ENCODE assay signal across 9 cellular contexts in the genomic region with DNA sequence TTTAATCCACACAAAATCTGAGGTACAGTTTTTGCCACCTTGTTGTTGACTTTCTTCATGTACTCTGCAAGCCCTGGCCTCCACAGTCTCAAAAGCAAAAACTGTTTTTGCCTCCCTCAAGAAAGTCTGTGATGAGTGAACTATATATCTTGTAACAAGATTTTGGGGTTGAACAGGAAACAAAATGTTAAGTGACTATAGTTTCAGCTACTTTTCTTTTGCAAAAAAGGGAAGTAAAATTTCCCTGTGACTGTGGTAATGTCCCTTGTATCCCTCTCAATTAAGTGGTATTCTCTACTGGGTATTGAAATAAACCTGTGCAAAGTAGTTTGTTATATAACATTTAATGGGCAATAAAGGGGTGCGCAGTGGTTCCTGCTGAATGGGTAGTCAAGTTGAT.
DNase-seq lines count a peak whose midpoint lies in the region; ATAC-seq and TF ChIP-seq lines count a peak whose summit lies in the region.
"Had no signal": no experiment of that assay in that cellular context is flagged by ENCODE, and none has a peak within 500 bp of the region (broad histone marks: within the 10 kb centered on the region; RNA-seq: fewer than 3 reads in every experiment).

No MANE protein-coding gene starts in this region.

- no peaks in the 10 kb centered on the region for H3K9me3 Mint-ChIP-seq in central memory CD8-positive, alpha-beta T cell

- peak; percentile 64 for ATAC-seq in GM21529 (IDR thresholded peaks at IDR 0.05; ENCODE audit: unreplicated experiment)
- ATAC-seq in HG03565 (IDR thresholded peaks at IDR 0.05; ENCODE audit: unreplicated experiment): peak; percentile 58
- no peak for ATAC-seq in central memory CD8-positive, alpha-beta T cell (replicated peaks; ENCODE audit: extremely low read depth, poor library complexity, severe bottlenecking)

- in situ Hi-C loops in GM13976 (cut with MboI; ENCODE audit: low sequenced_read_pairs, unreplicated experiment): no loop called here

- H3K36me3 Mint-ChIP-seq in central memory CD8-positive, alpha-beta T cell (ENCODE audit: insufficient read depth): peaks cover 7% of the 10 kb centered on the region

- peak overlapping the region; percentile 27 for H3K4me3 Mint-ChIP-seq in central memory CD8-positive, alpha-beta T cell

- H3K27ac Mint-ChIP-seq in central memory CD8-positive, alpha-beta T cell (ENCODE audit: low read depth): peak overlapping the region; percentile 85

- H3K27me3 Mint-ChIP-seq in central memory CD8-positive, alpha-beta T cell: no peaks in the 10 kb centered on the region

- DNase-seq in GM13976 (ENCODE audit: low spot score): peak; percentile 31
- no peak for DNase-seq in central memory CD8-positive, alpha-beta T cell (ENCODE audit: low spot score in 2 of 2)
- no peak for DNase-seq in NCI-H2171 (lab: John Stamatoyannopoulos, UW)
- no peak for DNase-seq in NCI-H2196 treated with DMSO at 0.1 percent for 48 hours (lab: John Stamatoyannopoulos, UW; ENCODE audit: unreplicated experiment)
- DNase-seq in activated CD4-positive, alpha-beta T cell treated with anti-CD3 and anti-CD28 coated beads, Interleukin-2, amount 50 U/mL, for 1 hour: no peak
- DNase-seq in NCI-H128 (lab: John Stamatoyannopoulos, UW; ENCODE audit: unreplicated experiment): no peak
- DNase-seq: pancreas had no signal

- peaks cover 72% of the 10 kb centered on the region for H3K4me1 Mint-ChIP-seq in central memory CD8-positive, alpha-beta T cell

- TF ChIP-seq CTCF in GM13976 (IDR thresholded peaks at IDR 0.05; ENCODE audit: borderline replicate concordance, control extremely low read depth, extremely low read depth, insufficient read depth, missing control alignments): no peak
